Comparison of ENCODE assay signal across 22 cellular contexts in the genomic region with DNA sequence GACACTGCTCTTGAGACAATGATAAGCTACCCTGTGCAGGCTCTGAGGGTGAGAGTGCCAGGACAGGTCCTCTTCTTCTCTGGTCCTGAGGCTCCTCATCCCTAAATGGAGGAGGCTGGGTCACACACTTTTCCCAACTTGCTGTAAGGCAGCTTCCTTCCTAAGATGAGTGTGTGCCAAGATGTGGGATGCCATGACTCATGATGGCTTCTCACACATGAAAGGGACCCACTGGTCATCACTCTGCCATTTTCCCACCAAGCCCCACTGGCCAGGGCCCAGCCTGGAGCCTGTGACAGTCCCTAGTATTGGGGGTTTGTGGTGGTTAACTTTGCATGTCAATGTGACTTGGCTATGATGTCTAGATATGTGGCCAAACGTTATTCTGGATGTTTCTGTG. TPM values are rescaled to one million over a fixed set of nuclear protein-coding genes. Genes with fewer than 3 reads are reported as not detected.
"Had no signal": no experiment of that assay in that cellular context is flagged by ENCODE, and none has a peak within 500 bp of the region (broad histone marks: within the 10 kb centered on the region; RNA-seq: fewer than 3 reads in every experiment).

No MANE protein-coding gene starts in this region.

- DNase-seq: activated B cell treated with CpG ODN at 0.5 μM for 24 hours; activated CD4-positive, alpha-beta T cell treated with anti-CD3 and anti-CD28 coated beads for 4 hours; activated CD8-positive, alpha-beta T cell treated with anti-CD3 and anti-CD28 coated beads, Interleukin-2, amount 10 ng/mL, durations not matched to agents 7 days and 5 days; activated effector memory CD4-positive, alpha-beta T cell treated with anti-CD3 and anti-CD28 coated beads, Interleukin-2, amount 50 U/mL, for 16 hours; activated naive CD4-positive, alpha-beta T cell treated with anti-CD3 and anti-CD28 coated beads, Interleukin-2, amount 50 U/mL, for 16 hours; activated T-cell treated with anti-CD3 and anti-CD28 coated beads, Interleukin-2, amount 50 U/mL, for 48 hours; aorta; cerebellar nuclear complex; effector CD4-positive, alpha-beta T cell; foreskin keratinocyte; left cardiac atrium; mesendoderm; naive thymus-derived CD8-positive, alpha-beta T cell; ovary; psoas muscle; right cardiac atrium; trophoblast cell had no signal

- H3K9me3 ChIP-seq: ovary, psoas muscle, suprapubic skin, vagina had no signal

- ATAC-seq: activated CD8-positive, alpha-beta T cell treated with anti-CD3 and anti-CD28 coated beads, Interleukin-2, amount 10 ng/mL, durations not matched to agents 7 days and 5 days; esophagus mucosa; foreskin keratinocyte; left cardiac atrium; naive thymus-derived CD8-positive, alpha-beta T cell; psoas muscle; right cardiac atrium had no signal

- H3K27me3 ChIP-seq: hepatocyte, ovary, suprapubic skin, vagina had no signal

- H3K4me3 ChIP-seq: hepatocyte, ovary, psoas muscle, skin epidermis, suprapubic skin, vagina had no signal

- H3K36me3 ChIP-seq: ovary, suprapubic skin, vagina had no signal

RNA-seq across cellular contexts. Expression of a gene that starts 54.4 kb away (rescaled TPM):
- total RNA-seq: vagina had no signal
